35 cellular contexts compared by ENCODE assay signal in the genomic region with DNA sequence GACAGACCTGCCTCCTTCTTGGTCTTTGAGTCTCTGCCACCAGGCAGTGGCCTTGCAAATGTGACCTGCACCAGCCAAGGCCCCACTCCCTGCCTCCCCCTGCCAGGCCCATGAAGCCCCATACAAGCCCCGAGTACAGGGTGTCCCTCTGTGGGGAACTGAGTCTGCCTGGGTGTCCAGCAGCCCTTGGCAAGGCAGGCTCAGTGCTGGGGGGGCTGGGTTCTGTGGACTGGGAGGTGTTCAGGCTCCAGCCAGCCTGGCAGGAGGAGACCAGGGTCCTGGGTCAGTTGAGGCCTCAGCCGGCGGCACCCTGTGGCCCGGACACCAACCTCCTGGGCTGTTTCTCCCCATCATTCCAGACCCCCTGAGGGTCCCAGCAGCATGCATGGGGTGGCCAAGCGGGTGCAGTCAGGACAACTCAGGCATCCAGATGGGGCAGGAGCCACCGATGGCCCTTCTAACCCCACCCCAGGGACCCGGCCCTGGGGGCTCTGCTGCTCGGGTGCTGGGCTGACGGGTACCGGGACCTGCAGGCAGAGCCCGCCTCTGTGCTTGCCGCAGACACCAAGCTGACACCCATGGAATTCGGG. TPM values are rescaled to one million over a fixed set of nuclear protein-coding genes. Genes with fewer than 3 reads are reported as not detected.
A peak's percentile ranks its signal among the peaks of the same experiment; 100 is the strongest.
DNase-seq lines count a peak whose midpoint lies in the region; ATAC-seq and TF ChIP-seq lines count a peak whose summit lies in the region.
"Had no signal": no experiment of that assay in that cellular context is flagged by ENCODE, and none has a peak within 500 bp of the region (broad histone marks: within the 10 kb centered on the region; RNA-seq: fewer than 3 reads in every experiment).

No MANE protein-coding gene starts in this region.

- 73 to 81% (median 79%) methylated on average over 13 of the region's 13 CpGs for WGBS in psoas muscle, 3 donors

- no peak for TF ChIP-seq CTCF in GM20000 (IDR thresholded peaks at IDR 0.05; ENCODE audit: extremely low read depth, missing control alignments)
- no peak for TF ChIP-seq CTCF in psoas muscle (IDR thresholded peaks at IDR 0.05)

- no peak overlapping the region for H3K4me3 ChIP-seq in psoas muscle
- H3K4me3 ChIP-seq: breast epithelium had no signal

- H3K27ac Mint-ChIP-seq in activated CD4-positive, alpha-beta T cell treated with anti-CD3 and anti-CD28 coated beads, Interleukin-2, amount 10 ng/mL, durations not matched to agents 24 days and 14 days, result no peak overlapping the region
- H3K27ac Mint-ChIP-seq: activated naive CD4-positive, alpha-beta T cell treated with anti-CD3 and anti-CD28 coated beads, Interleukin-2, amount 50 U/mL, for 24 hours; activated T-cell treated with anti-CD3 and anti-CD28 coated beads, Interleukin-2, amount 50 U/mL, for 72 hours; CD8-positive, alpha-beta T cell; IgD-negative memory B cell; progenitor cell of endocrine pancreas; stimulated activated memory B cell treated with anti-CD40 and anti-IgM and Interleukin-4, amounts not matched to agents 10 μg/mL and 1 μg/mL and 100 μg/mL, for 72 hours; T-helper 1 cell treated with Interleukin-12 subunit alpha and Interleukin-12 subunit beta and Interleukin-4 antibody, amounts not matched to agents 30 μg/mL and 1 μg/mL, for 36 hours had no signal

- intact Hi-C loops in psoas muscle (cut with DNase I), result no loop called here
- intact Hi-C loops in activated CD4-positive, alpha-beta T cell treated with anti-CD3 and anti-CD28 coated beads, Interleukin-2, amount 10 ng/mL, durations not matched to agents 24 days and 14 days (cut with micrococcal nuclease), result no loop called here

- no peaks in the 10 kb centered on the region for H3K4me1 ChIP-seq in psoas muscle
- H3K4me1 ChIP-seq: breast epithelium had no signal

- peaks cover 0 to 34% (median 10%) of the 10 kb centered on the region in 3 donors for H3K27me3 ChIP-seq in psoas muscle (ENCODE audit: insufficient read depth in 3 of 3, low read length in 2 of 3)

- H3K36me3 ChIP-seq in psoas muscle (ENCODE audit: insufficient read depth in 1 of 2, low read depth in 1 of 2), result no peaks in the 10 kb centered on the region
- H3K36me3 ChIP-seq: breast epithelium had no signal

- no peaks in the 10 kb centered on the region for H3K9me3 Mint-ChIP-seq in activated CD4-positive, alpha-beta T cell treated with anti-CD3 and anti-CD28 coated beads, Interleukin-2, amount 10 ng/mL, durations not matched to agents 24 days and 14 days
- H3K9me3 Mint-ChIP-seq: activated naive CD4-positive, alpha-beta T cell treated with anti-CD3 and anti-CD28 coated beads, Interleukin-2, amount 50 U/mL, for 24 hours; activated T-cell treated with anti-CD3 and anti-CD28 coated beads, Interleukin-2, amount 50 U/mL, for 72 hours; CD8-positive, alpha-beta T cell; IgD-negative memory B cell; stimulated activated memory B cell treated with anti-CD40 and anti-IgM and Interleukin-4, amounts not matched to agents 10 μg/mL and 1 μg/mL and 100 μg/mL, for 72 hours; T-helper 1 cell treated with Interleukin-12 subunit alpha and Interleukin-12 subunit beta and Interleukin-4 antibody, amounts not matched to agents 30 μg/mL and 1 μg/mL, for 36 hours had no signal

- no peaks in the 10 kb centered on the region for H3K36me3 Mint-ChIP-seq in activated CD4-positive, alpha-beta T cell treated with anti-CD3 and anti-CD28 coated beads, Interleukin-2, amount 10 ng/mL, durations not matched to agents 24 days and 14 days (ENCODE audit: low read depth)
- H3K36me3 Mint-ChIP-seq: activated naive CD4-positive, alpha-beta T cell treated with anti-CD3 and anti-CD28 coated beads, Interleukin-2, amount 50 U/mL, for 24 hours; CD8-positive, alpha-beta T cell; IgD-negative memory B cell; stimulated activated memory B cell treated with anti-CD40 and anti-IgM and Interleukin-4, amounts not matched to agents 10 μg/mL and 1 μg/mL and 100 μg/mL, for 72 hours had no signal

- no peak overlapping the region for H3K27ac ChIP-seq in psoas muscle
- H3K27ac ChIP-seq: breast epithelium had no signal

- no peaks in the 10 kb centered on the region for H3K27me3 Mint-ChIP-seq in activated CD4-positive, alpha-beta T cell treated with anti-CD3 and anti-CD28 coated beads, Interleukin-2, amount 10 ng/mL, durations not matched to agents 24 days and 14 days
- H3K27me3 Mint-ChIP-seq: IgD-negative memory B cell had no signal

- no peak for ATAC-seq in psoas muscle
- ATAC-seq: activated T-cell treated with anti-CD3 and anti-CD28 coated beads, Interleukin-2, amount 50 U/mL, for 72 hours; CD8-positive, alpha-beta T cell; sciatic nerve; stimulated activated memory B cell treated with anti-CD40 and anti-IgM and Interleukin-4, amounts not matched to agents 10 μg/mL and 1 μg/mL and 100 μg/mL, for 72 hours had no signal

- no peaks in the 10 kb centered on the region for H3K9me3 ChIP-seq in psoas muscle
- H3K9me3 ChIP-seq: breast epithelium had no signal

- H3K4me3 Mint-ChIP-seq in activated CD4-positive, alpha-beta T cell treated with anti-CD3 and anti-CD28 coated beads, Interleukin-2, amount 10 ng/mL, durations not matched to agents 24 days and 14 days, result no peak overlapping the region
- H3K4me3 Mint-ChIP-seq: activated naive CD4-positive, alpha-beta T cell treated with anti-CD3 and anti-CD28 coated beads, Interleukin-2, amount 50 U/mL, for 24 hours; activated T-cell treated with anti-CD3 and anti-CD28 coated beads, Interleukin-2, amount 50 U/mL, for 72 hours; CD8-positive, alpha-beta T cell; stimulated activated memory B cell treated with anti-CD40 and anti-IgM and Interleukin-4, amounts not matched to agents 10 μg/mL and 1 μg/mL and 100 μg/mL, for 72 hours; T-helper 1 cell treated with Interleukin-12 subunit alpha and Interleukin-12 subunit beta and Interleukin-4 antibody, amounts not matched to agents 30 μg/mL and 1 μg/mL, for 36 hours had no signal

- no peaks in the 10 kb centered on the region for H3K4me1 Mint-ChIP-seq in activated CD4-positive, alpha-beta T cell treated with anti-CD3 and anti-CD28 coated beads, Interleukin-2, amount 10 ng/mL, durations not matched to agents 24 days and 14 days
- H3K4me1 Mint-ChIP-seq: activated naive CD4-positive, alpha-beta T cell treated with anti-CD3 and anti-CD28 coated beads, Interleukin-2, amount 50 U/mL, for 24 hours; IgD-negative memory B cell; stimulated activated memory B cell treated with anti-CD40 and anti-IgM and Interleukin-4, amounts not matched to agents 10 μg/mL and 1 μg/mL and 100 μg/mL, for 72 hours had no signal

- peak; percentile 28 for DNase-seq in activated CD4-positive, CD25-positive, alpha-beta regulatory T cell treated with anti-CD3 and anti-CD28 coated beads, Interleukin-2, amount 50 U/mL, for 72 hours
- DNase-seq in activated CD4-positive, CD25-positive, alpha-beta regulatory T cell (lab: John Stamatoyannopoulos, UW), result no peak
- DNase-seq in GM20000 (ENCODE audit: low spot score), result peak; percentile 33
- DNase-seq in iPS-NIHi7 (ENCODE audit: extremely low spot score), result peak; percentile 9
- peak; percentile 9 to 42 for DNase-seq in psoas muscle
- no peak for DNase-seq in activated CD4-positive, alpha-beta T cell treated with anti-CD3 and anti-CD28 coated beads, Interleukin-2, amount 50 U/mL, for 4 hours
- no peak for DNase-seq in T1000 (lab: John Stamatoyannopoulos, UW)
- no peak for DNase-seq in activated CD4-positive, alpha-beta T cell treated with anti-CD3 and anti-CD28 coated beads, Interleukin-2, amount 10 ng/mL, durations not matched to agents 24 days and 14 days
- DNase-seq: activated CD4-positive, alpha-beta T cell treated with anti-CD3 and anti-CD28 coated beads for 4 hours; activated T-cell treated with anti-CD3 and anti-CD28 coated beads, Interleukin-2, amount 50 U/mL, for 72 hours; amygdala; DMS 273 treated with DMSO at 0.1 percent for 48 hours; effector memory CD4-positive, alpha-beta T cell; EL; erythroblast; NCI-H1092 treated with DMSO at 0.1 percent for 48 hours; NCI-H187; NCI-H2171 treated with DMSO at 0.1 percent for 48 hours; NCI-H526; NK-92 treated with Interleukin-12 subunit alpha and Interleukin-12 subunit beta, amount 100 ng/mL, for 24 hours; stimulated activated CD4-positive, alpha-beta T cell treated with anti-CD3 and anti-CD28 coated beads, Interleukin-4, amount 100 ng/mL, for 4 hours had no signal

RNA-seq across cellular contexts. Expression of a gene that starts 5.7 kb away (rescaled TPM):
- under 1 TPM in 1 of 4 donors, not detected in 3; 0.02 TPM for total RNA-seq in psoas muscle
- polyA plus RNA-seq in psoas muscle, result not detected
- not detected in 2 replicates for total RNA-seq in activated CD4-positive, alpha-beta T cell treated with anti-CD3 and anti-CD28 coated beads, Interleukin-2, amount 10 ng/mL, durations not matched to agents 24 days and 14 days
- total RNA-seq: A172; activated CD8-positive, alpha-beta memory T cell treated with anti-CD3 and anti-CD28 coated beads for 36 hours; activated T-cell treated with anti-CD3 and anti-CD28 coated beads, Interleukin-2, amount 50 U/mL, for 72 hours; breast epithelium; CD8-positive, alpha-beta T cell; H4; progenitor cell of endocrine pancreas; SK-MEL-5; urinary bladder had no signal
- polyA plus RNA-seq: IgD-negative memory B cell, urinary bladder had no signal

RNA-seq across cellular contexts. Expression of a gene that starts 59.5 kb away (rescaled TPM):
- total RNA-seq in psoas muscle, result under 1 TPM in 3 of 4 donors, not detected in 1; 0.02 to 0.41 (median 0.20) TPM
- polyA plus RNA-seq in psoas muscle, result under 1 TPM in 1 of 3 donors, not detected in 2; under 0.01 TPM
- total RNA-seq in activated CD4-positive, alpha-beta T cell treated with anti-CD3 and anti-CD28 coated beads, Interleukin-2, amount 10 ng/mL, durations not matched to agents 24 days and 14 days, result not detected in 2 replicates
- total RNA-seq: A172; activated CD8-positive, alpha-beta memory T cell treated with anti-CD3 and anti-CD28 coated beads for 36 hours; activated T-cell treated with anti-CD3 and anti-CD28 coated beads, Interleukin-2, amount 50 U/mL, for 72 hours; CD8-positive, alpha-beta T cell; H4; progenitor cell of endocrine pancreas; temporal lobe; urinary bladder had no signal
- polyA plus RNA-seq: IgD-negative memory B cell, urinary bladder had no signal

Comparison
In these comparisons a context has a peak if more than half of its experiments do, and no peak if none do; other contexts are left out.
1. DNase-seq: peak in activated CD4-positive, CD25-positive, alpha-beta regulatory T cell treated with anti-CD3 and anti-CD28 coated beads, Interleukin-2, amount 50 U/mL, for 72 hours (single experiment), GM20000 (single experiment), iPS-NIHi7 (single experiment) and psoas muscle (2 of 2); none in activated CD4-positive, CD25-positive, alpha-beta regulatory T cell (0 of 4), activated CD4-positive, alpha-beta T cell treated with anti-CD3 and anti-CD28 coated beads, Interleukin-2, amount 50 U/mL, for 4 hours (0 of 2), T1000 (single experiment) and activated CD4-positive, alpha-beta T cell treated with anti-CD3 and anti-CD28 coated beads, Interleukin-2, amount 10 ng/mL, durations not matched to agents 24 days and 14 days (single experiment).